Comparison of ENCODE assay signal across 1 cellular context in genomic region chr11:45252134-45252856, GRCh38.
TF ChIP-seq lines count a peak whose summit lies in the region.

No MANE protein-coding gene starts in this region.

TF ChIP-seq in K562, 482 proteins besides CTCF, POLR2A, EP300 and RAD21 (continued from another document and continues in another):
- no peak for TF ChIP-seq BCLAF1 (IDR thresholded peaks at IDR 0.05; ENCODE audit: borderline replicate concordance in 1 of 2, control insufficient read depth in 1 of 2, low read depth in 2 of 2, low read length in 1 of 2)
- no peak for TF ChIP-seq CREB3 (tag; conservative IDR thresholded peaks at IDR 0.05; ENCODE audit: low read depth)
- no peak for TF ChIP-seq ETV6 (IDR thresholded peaks at IDR 0.05; ENCODE audit: borderline replicate concordance in 1 of 2, low read depth in 2 of 2, low read length in 1 of 2)
- no peak for TF ChIP-seq ETV6 (CRISPR knock-in tag; IDR thresholded peaks at IDR 0.05; ENCODE audit: borderline replicate concordance)
- TF ChIP-seq THRA (IDR thresholded peaks at IDR 0.05), result no peak
- no peak for TF ChIP-seq HDAC8 (tag; IDR thresholded peaks at IDR 0.05)
- no peak for TF ChIP-seq CHD2 (IDR thresholded peaks at IDR 0.05; ENCODE audit: low read depth, low read length)
- no peak for TF ChIP-seq FOXM1 (IDR thresholded peaks at IDR 0.05; ENCODE audit: low read depth)
- no peak for TF ChIP-seq FOXM1 (CRISPR knock-in tag; IDR thresholded peaks at IDR 0.05; ENCODE audit: low read depth)
- no peak for TF ChIP-seq MXI1 (IDR thresholded peaks at IDR 0.05; ENCODE audit: low read depth, low read length)
- no peak for TF ChIP-seq EHMT2 (IDR thresholded peaks at IDR 0.05)
- no peak for TF ChIP-seq GABPB2 (CRISPR knock-in tag; conservative IDR thresholded peaks at IDR 0.05)
- TF ChIP-seq ZNF444 (CRISPR knock-in tag; IDR thresholded peaks at IDR 0.05), result no peak
- no peak for TF ChIP-seq STAT5B (CRISPR knock-in tag; IDR thresholded peaks at IDR 0.05)
- TF ChIP-seq SREBF2 (CRISPR knock-in tag; IDR thresholded peaks at IDR 0.05), result no peak
- no peak for TF ChIP-seq PHB2 (IDR thresholded peaks at IDR 0.05; ENCODE audit: low read depth)
- peak; percentile 78 for TF ChIP-seq CTCFL (IDR thresholded peaks at IDR 0.05; ENCODE audit: borderline replicate concordance, insufficient read depth, low read depth, low read length, poor library complexity, severe bottlenecking)
- no peak for TF ChIP-seq ZNF785 (CRISPR knock-in tag; IDR thresholded peaks at IDR 0.05)
- no peak for TF ChIP-seq FOS (IDR thresholded peaks at IDR 0.05; ENCODE audit: extremely low read depth, insufficient read length)
- no peak for TF ChIP-seq ZNF445 (CRISPR knock-in tag; IDR thresholded peaks at IDR 0.05; ENCODE audit: low read depth)
- no peak for TF ChIP-seq SMARCA5 (IDR thresholded peaks at IDR 0.05)
- peak; percentile 37; the same call in 1 of the 2 replicates for TF ChIP-seq CREM (IDR thresholded peaks at IDR 0.05; ENCODE audit: low read depth)
- TF ChIP-seq PHF20 (IDR thresholded peaks at IDR 0.05; ENCODE audit: partially characterized antibody), result no peak
- TF ChIP-seq ZNF146 (CRISPR knock-in tag; IDR thresholded peaks at IDR 0.05; ENCODE audit: unreplicated experiment), result peak; percentile 21
- TF ChIP-seq ZNF280B (CRISPR knock-in tag; IDR thresholded peaks at IDR 0.05), result no peak
- no peak for TF ChIP-seq ZFPM2 (CRISPR knock-in tag; IDR thresholded peaks at IDR 0.05)
- TF ChIP-seq ESRRA (IDR thresholded peaks at IDR 0.05; ENCODE audit: borderline replicate concordance, low read depth), result peak; percentile 97
- TF ChIP-seq TCF15 (CRISPR knock-in tag; IDR thresholded peaks at IDR 0.05), result no peak
- TF ChIP-seq PHTF2 (CRISPR knock-in tag; IDR thresholded peaks at IDR 0.05), result no peak
- TF ChIP-seq PCBP1 (IDR thresholded peaks at IDR 0.05; ENCODE audit: low read depth, low read length, poor library complexity, severe bottlenecking), result no peak
- TF ChIP-seq SLC30A9 (CRISPR knock-in tag; IDR thresholded peaks at IDR 0.05), result no peak
- TF ChIP-seq L3MBTL2 (IDR thresholded peaks at IDR 0.05), result peak; percentile 26; the same call in 1 of the 2 replicates
- peak; percentile 65; the same call in 1 of the 2 replicates for TF ChIP-seq TFAP4 (CRISPR knock-in tag; IDR thresholded peaks at IDR 0.05; ENCODE audit: borderline replicate concordance)
- no peak for TF ChIP-seq E2F4 (CRISPR knock-in tag; IDR thresholded peaks at IDR 0.05; ENCODE audit: low read depth)
- no peak for TF ChIP-seq ZNF408 (CRISPR knock-in tag; IDR thresholded peaks at IDR 0.05; ENCODE audit: low read depth)
- no peak for TF ChIP-seq TAL1 (IDR thresholded peaks at IDR 0.05)
- TF ChIP-seq SETDB1 (IDR thresholded peaks at IDR 0.05; ENCODE audit: low read length), result no peak
- TF ChIP-seq PTRF (tag; IDR thresholded peaks at IDR 0.05), result no peak
- no peak for TF ChIP-seq ZNF347 (CRISPR knock-in tag; IDR thresholded peaks at IDR 0.05; ENCODE audit: low read depth)
- no peak for TF ChIP-seq TCF7 (IDR thresholded peaks at IDR 0.05; ENCODE audit: borderline replicate concordance)
- no peak for TF ChIP-seq RCOR1 (IDR thresholded peaks at IDR 0.05; ENCODE audit: borderline replicate concordance in 1 of 2, low read depth in 2 of 2, low read length in 2 of 2)
- TF ChIP-seq ZBTB5 (IDR thresholded peaks at IDR 0.05), result no peak
- TF ChIP-seq MLX (CRISPR knock-in tag; conservative IDR thresholded peaks at IDR 0.05), result no peak
- no peak for TF ChIP-seq ETV5 (CRISPR knock-in tag; IDR thresholded peaks at IDR 0.05; ENCODE audit: low read depth)
- no peak for TF ChIP-seq CBX8 (IDR thresholded peaks at IDR 0.05; ENCODE audit: borderline replicate concordance, extremely low read depth, low read depth, low read length, poor library complexity, severe bottlenecking)
- no peak for TF ChIP-seq HMGXB4 (CRISPR knock-in tag; IDR thresholded peaks at IDR 0.05)
- no peak for TF ChIP-seq ZBED1 (IDR thresholded peaks at IDR 0.05)
- no peak for TF ChIP-seq GTF2A2 (tag; IDR thresholded peaks at IDR 0.05)
- peak; percentile 74; the same call in 1 of the 2 replicates for TF ChIP-seq ZNF263 (CRISPR knock-in tag; IDR thresholded peaks at IDR 0.05; ENCODE audit: borderline replicate concordance)
- TF ChIP-seq MAX (CRISPR knock-in tag; IDR thresholded peaks at IDR 0.05), result peak; percentile 29; the same call in 1 of the 2 replicates
- TF ChIP-seq YY1 (IDR thresholded peaks at IDR 0.05; ENCODE audit: borderline replicate concordance in 1 of 3, control insufficient read depth in 1 of 3, extremely low read depth in 1 of 3, insufficient read depth in 3 of 3, insufficient read length in 1 of 3, insufficient replicate concordance in 2 of 3, low read depth in 1 of 3, low read length in 2 of 3), result no peak
- no peak for TF ChIP-seq CSDE1 (IDR thresholded peaks at IDR 0.05)
- no peak for TF ChIP-seq JUNB (CRISPR knock-in tag; conservative IDR thresholded peaks at IDR 0.05)
